Comparison of ENCODE assay signal across 8 cellular contexts in genomic region chr12:55926738-55927587, GRCh38. TPM values are rescaled to one million over a fixed set of nuclear protein-coding genes. Genes with fewer than 3 reads are reported as not detected.
DNase-seq lines count a peak whose midpoint lies in the region; TF ChIP-seq lines count a peak whose summit lies in the region.

No MANE protein-coding gene starts in this region.

- TF ChIP-seq CTCF in HEK293 (tag by site-specific recombination; IDR thresholded peaks at IDR 0.05) = peak; percentile 91
- TF ChIP-seq CTCF in suprapubic skin (IDR thresholded peaks at IDR 0.05) = peak; percentile 46 to 63

- H3K4me1 Mint-ChIP-seq in activated naive CD4-positive, alpha-beta T cell treated with anti-CD3 and anti-CD28 coated beads for 36 hours (ENCODE audit: low read depth) = peaks cover 44% of the 10 kb centered on the region

- no peaks in the 10 kb centered on the region for H3K9me3 Mint-ChIP-seq in activated naive CD4-positive, alpha-beta T cell treated with anti-CD3 and anti-CD28 coated beads for 36 hours

- POLR2A ChIA-PET in HEK293 (lab: Yijun Ruan, JAX) = interaction anchor here (0.6 to 4.4 kb wide), 9 partner anchors 13 to 188 kb away, joined by 4 to 42 read pairs (median 9); partner anchors contain the start of genes DNAJC14, ORMDL2, RAB5B and SARNP

- H3K9me3 ChIP-seq in HEK293 (ENCODE audit: control insufficient read depth, insufficient read depth, low read depth, low read length) (no peaks in the 10 kb centered on the region), SJSA1 (replicated peaks) (no peaks in the 10 kb centered on the region), suprapubic skin (no peaks in the 10 kb centered on the region)

- H3K4me3 Mint-ChIP-seq in activated naive CD4-positive, alpha-beta T cell treated with anti-CD3 and anti-CD28 coated beads for 36 hours = peak overlapping the region; percentile 99

- peaks cover 14 to 19% of the 10 kb centered on the region in 2 experiments; a peak in 2 of 3 replicates for H3K36me3 ChIP-seq in HEK293 (ENCODE audit: control insufficient read depth in 2 of 2, insufficient read depth in 1 of 2, low read length in 2 of 2)
- H3K36me3 ChIP-seq in SJSA1 = peaks cover 36% of the 10 kb centered on the region
- peaks cover 5% of the 10 kb centered on the region for H3K36me3 ChIP-seq in suprapubic skin

- H3K27ac ChIP-seq in HEK293 (ENCODE audit: extremely low read depth, low read depth, low read length) = peak overlapping the region; percentile 94
- peak overlapping the region; percentile 84 for H3K27ac ChIP-seq in SJSA1
- peak overlapping the region; percentile 98 for H3K27ac ChIP-seq in suprapubic skin

- WGBS in suprapubic skin = under 1% methylated on average over 38 of the region's 42 CpGs

- H3K27me3 Mint-ChIP-seq in activated naive CD4-positive, alpha-beta T cell treated with anti-CD3 and anti-CD28 coated beads for 36 hours (ENCODE audit: low read depth) = no peaks in the 10 kb centered on the region

- DNase-seq in GM03348 (ENCODE audit: low spot score) (peak; percentile 94), MV-4-11 (lab: John Stamatoyannopoulos, UW) (peak; percentile 90), SJSA1 (ENCODE audit: low read depth in 1 of 2, low spot score in 2 of 2) (peak; percentile 92 to 94), germinal center (ENCODE audit: low spot score) (peak; percentile 92), nucleus accumbens (lab: John Stamatoyannopoulos, UW) (peak in 55 of 56 donors; percentile 32 to 99 (median 87)), suprapubic skin (ENCODE audit: low spot score in 2 of 2) (peak; percentile 94 to 95)
- DNase-seq in activated naive CD4-positive, alpha-beta T cell treated with anti-CD3 and anti-CD28 coated beads for 36 hours = peak; percentile 96

- peak in 1 of 2 donors; percentile 50 for TF ChIP-seq POLR2A in suprapubic skin (IDR thresholded peaks at IDR 0.05)

- intact Hi-C loops in activated naive CD4-positive, alpha-beta T cell treated with anti-CD3 and anti-CD28 coated beads for 36 hours (cut with micrococcal nuclease) = loop anchor here (1.0 to 10.0 kb wide), 9 partner anchors 8 to 1918 kb away; partner anchors contain the start of genes CD63, CTDSP2, DNAJC14 and IL23A

- no peak for TF ChIP-seq EP300 in suprapubic skin (IDR thresholded peaks at IDR 0.05)

- peak overlapping the region; percentile 100 for H3K27ac Mint-ChIP-seq in activated naive CD4-positive, alpha-beta T cell treated with anti-CD3 and anti-CD28 coated beads for 36 hours

- no peaks in the 10 kb centered on the region for H3K27me3 ChIP-seq in SJSA1 (replicated peaks)
- no peaks in the 10 kb centered on the region for H3K27me3 ChIP-seq in suprapubic skin

- H3K4me1 ChIP-seq in HEK293 (ENCODE audit: control insufficient read depth, insufficient read depth, low read length) (peaks cover 4% of the 10 kb centered on the region; the same call in 1 of the 2 replicates), SJSA1 (replicated peaks) (peaks cover 32% of the 10 kb centered on the region), suprapubic skin (peaks cover 59% of the 10 kb centered on the region)

- H3K4me3 ChIP-seq in HEK293 (ENCODE audit: low read depth, low read length) (peak overlapping the region; percentile 80), SJSA1 (peak overlapping the region; percentile 63), suprapubic skin (peak overlapping the region; percentile 88)

- peaks cover 33% of the 10 kb centered on the region for H3K36me3 Mint-ChIP-seq in activated naive CD4-positive, alpha-beta T cell treated with anti-CD3 and anti-CD28 coated beads for 36 hours (ENCODE audit: low read depth)

- CTCF ChIA-PET in HEK293 (lab: Yijun Ruan, JAX) = interaction anchor here (0.5 to 3.4 kb wide), 31 partner anchors 10 to 1936 kb away, joined by 3 to 28 read pairs (median 3); partner anchors contain the start of genes DNAJC14, ORMDL2, RAB5B and SARNP
- CTCF ChIA-PET in activated naive CD4-positive, alpha-beta T cell treated with anti-CD3 and anti-CD28 coated beads for 36 hours (lab: Charles Lee) = interaction anchor here (0.7 to 5.3 kb wide), 22 partner anchors 9 to 202 kb away, joined by 3 to 43 read pairs (median 5); partner anchors contain the start of genes CD63, ORMDL2, RAB5B and RPL41

TF ChIP-seq in HEK293, 187 proteins besides CTCF, POLR2A, EP300 and RAD21 (continues in another document):
- TF ChIP-seq ZNF558 (tag by site-specific recombination; IDR thresholded peaks at IDR 0.05) (peak; percentile 42; the same call in 1 of the 2 replicates), ZSCAN23 (tag by site-specific recombination; IDR thresholded peaks at IDR 0.05) (peak; percentile 63; the same call in 1 of the 2 replicates), AEBP2 (tag by site-specific recombination; IDR thresholded peaks at IDR 0.05; ENCODE audit: borderline replicate concordance) (no peak), SALL2 (tag by site-specific recombination; IDR thresholded peaks at IDR 0.05; ENCODE audit: borderline replicate concordance) (no peak), ZBTB48 (tag by site-specific recombination; IDR thresholded peaks at IDR 0.05) (peak; percentile 88), ZNF366 (tag by site-specific recombination; conservative IDR thresholded peaks at IDR 0.05) (peak; percentile 75), ZNF24 (tag by site-specific recombination; IDR thresholded peaks at IDR 0.05) (0 out of 2 replicates have a peak, but pooled peaks have one; percentile 27), ZXDB (tag by site-specific recombination; IDR thresholded peaks at IDR 0.05) (peak; percentile 95), ZNF701 (tag by site-specific recombination; IDR thresholded peaks at IDR 0.05) (no peak), ZNF768 (tag by site-specific recombination; IDR thresholded peaks at IDR 0.05) (no peak), ZNF843 (tag by site-specific recombination; IDR thresholded peaks at IDR 0.05) (peak; percentile 48; the same call in 1 of the 2 replicates), ZNF335 (tag by site-specific recombination; conservative IDR thresholded peaks at IDR 0.05) (peak; percentile 85), ZBTB20 (tag by site-specific recombination; IDR thresholded peaks at IDR 0.05) (peak; percentile 10; the same call in 1 of the 2 replicates), ZNF426 (tag by site-specific recombination; IDR thresholded peaks at IDR 0.05) (no peak), ZFP37 (tag by site-specific recombination; IDR thresholded peaks at IDR 0.05) (no peak; the same call in none of the 2 replicates), YY1 (tag by site-specific recombination; IDR thresholded peaks at IDR 0.05) (peak; percentile 75), ZBTB7A (tag by site-specific recombination; IDR thresholded peaks at IDR 0.05; ENCODE audit: low read depth) (peak; percentile 98), ZNF155 (tag by site-specific recombination; IDR thresholded peaks at IDR 0.05) (no peak), ZNF629 (tag by site-specific recombination; IDR thresholded peaks at IDR 0.05) (peak; percentile 66), ZNF19 (tag by site-specific recombination; IDR thresholded peaks at IDR 0.05; ENCODE audit: low read depth) (no peak), KLF17 (tag by site-specific recombination; IDR thresholded peaks at IDR 0.05) (0 out of 2 replicates have a peak, but pooled peaks have one; percentile 59), ZNF324 (tag by site-specific recombination; IDR thresholded peaks at IDR 0.05) (peak; percentile 75; the same call in 1 of the 2 replicates), ZNF184 (tag by site-specific recombination; IDR thresholded peaks at IDR 0.05) (no peak)

RNA-seq across cellular contexts. Expression of gene PYM1, which starts 0.7 kb away (rescaled TPM):
- total RNA-seq in SJSA1 (2014; rRNA removed; shearing (Covaris generic)) = 25.1 and 43.7 TPM in 2 replicates
- total RNA-seq in activated naive CD4-positive, alpha-beta T cell treated with anti-CD3 and anti-CD28 coated beads for 36 hours = 10 to 100 TPM; 18.8 to 19.3 TPM
- 10 to 100 TPM; 32.0 to 41.8 (median 37.4) TPM for total RNA-seq in suprapubic skin

RNA-seq across cellular contexts. Expression of gene DGKA, which starts 4.0 kb away (rescaled TPM):
- total RNA-seq in SJSA1 (2014; rRNA removed; shearing (Covaris generic)) = 23.9 and 46.2 TPM in 2 replicates
- 100 to 1,000 TPM; 285 to 331 TPM for total RNA-seq in activated naive CD4-positive, alpha-beta T cell treated with anti-CD3 and anti-CD28 coated beads for 36 hours
- total RNA-seq in suprapubic skin = 100 to 1,000 TPM; 185 to 556 (median 198) TPM

RNA-seq across cellular contexts. Expression of gene PMEL, which starts 38.9 kb away (rescaled TPM):
- total RNA-seq in SJSA1 (2014; rRNA removed; shearing (Covaris generic)) = 0.34 TPM in 1 of 2 replicates, not detected in the other
- 1 to 10 TPM; 1.2 to 1.5 TPM for total RNA-seq in activated naive CD4-positive, alpha-beta T cell treated with anti-CD3 and anti-CD28 coated beads for 36 hours
- total RNA-seq in suprapubic skin = 100 to 1,000 TPM in 1 of 4 donors, 10 to 100 TPM in 3; 54.4 to 188 (median 71.7) TPM

RNA-seq across cellular contexts. Expression of gene CDK2, which starts 39.7 kb away (rescaled TPM):
- total RNA-seq in SJSA1 (2014; rRNA removed; shearing (Covaris generic)) = 74.4 and 82.1 TPM in 2 replicates
- total RNA-seq in activated naive CD4-positive, alpha-beta T cell treated with anti-CD3 and anti-CD28 coated beads for 36 hours = 100 to 1,000 TPM; 121 to 126 TPM
- total RNA-seq in suprapubic skin = 10 to 100 TPM; 18.4 to 33.2 (median 28.6) TPM

RNA-seq across cellular contexts. Expression of gene RAB5B, which starts 46.9 kb away (rescaled TPM):
- 17.4 and 33.0 TPM in 2 replicates for total RNA-seq in SJSA1 (2014; rRNA removed; shearing (Covaris generic))
- 10 to 100 TPM; 33.2 to 35.7 TPM for total RNA-seq in activated naive CD4-positive, alpha-beta T cell treated with anti-CD3 and anti-CD28 coated beads for 36 hours
- 100 to 1,000 TPM in 3 of 4 donors, 10 to 100 TPM in 1; 97.1 to 143 (median 114) TPM for total RNA-seq in suprapubic skin

Comparison
In these comparisons a context has a peak if more than half of its experiments do, and no peak if none do; other contexts are left out.
1. Peak in every context shown above with its lines: DNase-seq, H3K4me3 ChIP-seq and H3K27ac ChIP-seq.
2. RNA of gene PMEL, which starts 38.9 kb away (total RNA-seq): 54.4 to 188 TPM in suprapubic skin; 1.2 to 1.5 TPM in activated naive CD4-positive, alpha-beta T cell treated with anti-CD3 and anti-CD28 coated beads for 36 hours and 0.34 TPM in SJSA1; every median in the first group is over 10 times any median in the second.